ENCODE assay signal across 20 cellular contexts in genomic region chr3:131973731-131974130, GRCh38.
DNase-seq lines count a peak whose midpoint lies in the region; ATAC-seq, FAIRE-seq and TF ChIP-seq lines count a peak whose summit lies in the region.
"Had no signal": no experiment of that assay in that cellular context is flagged by ENCODE, and none has a peak within 500 bp of the region (broad histone marks: within the 10 kb centered on the region; RNA-seq: fewer than 3 reads in every experiment).

No MANE protein-coding gene starts in this region.

- no peaks in the 10 kb centered on the region; the same call in 1 of the 2 replicates for H3K4me1 ChIP-seq in GM23338 (ENCODE audit: insufficient read depth)
- H3K4me1 ChIP-seq in SJSA1 (replicated peaks) = peaks cover 11% of the 10 kb centered on the region
- peaks cover 0 to 7% (median 0%) of the 10 kb centered on the region in 4 experiments; a peak in 2 of 7 replicates for H3K4me1 ChIP-seq in H1 (replicated peaks in 1 of 4; ENCODE audit: control insufficient read depth in 3 of 4, insufficient read depth in 4 of 4, low read length in 3 of 4)
- peaks cover 11% of the 10 kb centered on the region for H3K4me1 ChIP-seq in mesodermal cell (ENCODE audit: control insufficient read depth, insufficient read depth, low read length, poor library complexity, severe bottlenecking)
- no peaks in the 10 kb centered on the region for H3K4me1 ChIP-seq in CD4-positive, alpha-beta memory T cell (ENCODE audit: insufficient read depth, low read length)

- 0 out of 2 replicates have a peak, but pooled peaks cover 2% of the 10 kb centered on the region for H3F3A ChIP-seq in GM23338 (replicated peaks; ENCODE audit: low read depth)

- H3K79me2 ChIP-seq in GM23338 (replicated peaks; ENCODE audit: insufficient read depth) = no peaks in the 10 kb centered on the region
- H3K79me2 ChIP-seq in H1 (ENCODE audit: control insufficient read depth in 1 of 2, insufficient read depth in 2 of 2, low read length in 2 of 2) = no peaks in the 10 kb centered on the region

- no peak overlapping the region for H3K14ac ChIP-seq in H1 (ENCODE audit: insufficient read length)

- no peak overlapping the region for H2BK20ac ChIP-seq in H1 (ENCODE audit: low read length)

- H3K9me3 ChIP-seq in SJSA1 (replicated peaks) (no peaks in the 10 kb centered on the region), H1 (ENCODE audit: insufficient read depth in 2 of 2, low read depth in 1 of 2, low read length in 1 of 2) (no peaks in the 10 kb centered on the region), mesodermal cell (ENCODE audit: control insufficient read depth, low read length) (no peaks in the 10 kb centered on the region), WERI-Rb-1 (ENCODE audit: severe bottlenecking) (no peaks in the 10 kb centered on the region)
- H3K9me3 ChIP-seq in CD4-positive, alpha-beta memory T cell (ENCODE audit: control insufficient read depth in 1 of 2, low read length in 2 of 2) = no peaks in the 10 kb centered on the region

- no peak overlapping the region for H3K4me2 ChIP-seq in GM23338
- H3K4me2 ChIP-seq in H1 (ENCODE audit: insufficient read depth in 1 of 2, low read depth in 2 of 2, low read length in 2 of 2) = no peak overlapping the region

- no peak overlapping the region for H2BK5ac ChIP-seq in H1 (ENCODE audit: low read depth, low read length)

- H3K4me3 Mint-ChIP-seq in GM23338 = no peak overlapping the region
- no peak overlapping the region for H3K4me3 Mint-ChIP-seq in CD4-positive, alpha-beta memory T cell
- H3K4me3 Mint-ChIP-seq: B cell; CD4-positive, CD25-positive, alpha-beta regulatory T cell had no signal

- no peak overlapping the region for H3K9ac ChIP-seq in H1 (replicated peaks in 1 of 4; ENCODE audit: extremely low read depth in 1 of 4, low read depth in 3 of 4, low read length in 3 of 4)

- no peak overlapping the region for H2AFZ ChIP-seq in GM23338
- no peak overlapping the region for H2AFZ ChIP-seq in H1 (ENCODE audit: low read length)

- H3K36me3 ChIP-seq in GM23338 (ENCODE audit: insufficient read depth) (no peaks in the 10 kb centered on the region), SJSA1 (no peaks in the 10 kb centered on the region), H1 (ENCODE audit: control insufficient read depth in 2 of 4, insufficient read depth in 4 of 4, low read length in 3 of 4) (no peaks in the 10 kb centered on the region), mesodermal cell (ENCODE audit: control insufficient read depth, insufficient read depth, low read length) (no peaks in the 10 kb centered on the region), WERI-Rb-1 (no peaks in the 10 kb centered on the region)
- no peaks in the 10 kb centered on the region for H3K36me3 ChIP-seq in CD4-positive, alpha-beta memory T cell (ENCODE audit: insufficient read depth, low read length)

- no peak for TF ChIP-seq EP300 in H1 (IDR thresholded peaks at IDR 0.05; ENCODE audit: borderline replicate concordance in 1 of 2, low read depth in 2 of 2, low read length in 2 of 2)

- H4K20me1 ChIP-seq in GM23338 (replicated peaks; ENCODE audit: insufficient read depth) (no peaks in the 10 kb centered on the region), H1 (replicated peaks in 1 of 2; ENCODE audit: control insufficient read depth in 1 of 2, insufficient read depth in 2 of 2, low read length in 2 of 2) (no peaks in the 10 kb centered on the region)

- H3K27ac ChIP-seq in GM23338 (ENCODE audit: low read depth) (no peak overlapping the region), SJSA1 (peak overlapping the region; percentile 45), H1 (ENCODE audit: low read depth, low read length) (no peak overlapping the region), mesodermal cell (ENCODE audit: low read depth, low read length, severe bottlenecking) (peak overlapping the region; percentile 62), WERI-Rb-1 (no peak overlapping the region)
- H3K27ac ChIP-seq in CD4-positive, alpha-beta memory T cell (ENCODE audit: low read depth, low read length) = no peak overlapping the region

- intact Hi-C loops in CD4-positive, alpha-beta memory T cell (cut with micrococcal nuclease) = no loop called here

- peaks cover 3% of the 10 kb centered on the region; the same call in 2 of the 3 replicates for H3K9me3 Mint-ChIP-seq in GM23338
- peaks cover 0 to 2% (median 0%) of the 10 kb centered on the region in 8 donors for H3K9me3 Mint-ChIP-seq in CD4-positive, alpha-beta memory T cell

- H2BK15ac ChIP-seq in H1 (ENCODE audit: low read length) = no peak overlapping the region

- H3K27me3 ChIP-seq in GM23338 (ENCODE audit: insufficient read depth) (no peaks in the 10 kb centered on the region), SJSA1 (replicated peaks) (no peaks in the 10 kb centered on the region), H1 (replicated peaks in 1 of 4; ENCODE audit: control insufficient read depth in 3 of 4, extremely low read depth in 1 of 4, insufficient read depth in 3 of 4, low read length in 3 of 4) (no peaks in the 10 kb centered on the region), WERI-Rb-1 (ENCODE audit: insufficient read depth, low read depth, severe bottlenecking) (no peaks in the 10 kb centered on the region)
- H3K27me3 ChIP-seq in CD4-positive, alpha-beta memory T cell (ENCODE audit: insufficient read depth, low read length) = no peaks in the 10 kb centered on the region

- H3K23ac ChIP-seq in H1 (ENCODE audit: insufficient read length) = no peak overlapping the region

- H3K4me3 ChIP-seq in GM23338 (no peak overlapping the region), SJSA1 (no peak overlapping the region), H1 (ENCODE audit: extremely low read depth in 1 of 4, insufficient read depth in 2 of 4, low read depth in 3 of 4, low read length in 4 of 4) (no peak overlapping the region), mesodermal cell (ENCODE audit: extremely low read depth, insufficient read depth, low read length, poor library complexity, severe bottlenecking) (no peak overlapping the region), WERI-Rb-1 (ENCODE audit: low read depth, low read length) (no peak overlapping the region)
- no peak overlapping the region for H3K4me3 ChIP-seq in CD4-positive, alpha-beta memory T cell (ENCODE audit: low read length in 2 of 2)

- no peak for TF ChIP-seq POLR2A in H1 (IDR thresholded peaks at IDR 0.05; ENCODE audit: control extremely low read depth in 1 of 2, low read depth in 2 of 2, low read length in 2 of 2)

- no peaks in the 10 kb centered on the region for H3K27me3 Mint-ChIP-seq in GM23338 (ENCODE audit: insufficient read depth, low read depth, poor library complexity)
- H3K27me3 Mint-ChIP-seq in CD4-positive, alpha-beta memory T cell = no peaks in the 10 kb centered on the region
- H3K27me3 Mint-ChIP-seq: B cell had no signal

- H2AK5ac ChIP-seq in H1 (ENCODE audit: low read depth, low read length) = no peak overlapping the region

- CTCF ChIA-PET in H1 (lab: Charles Lee; ENCODE audit: partially characterized antibody) = no interaction called here
- CTCF ChIA-PET in CD4-positive, alpha-beta memory T cell (lab: Charles Lee; ENCODE audit: partially characterized antibody) = no interaction called here

- H3K36me3 Mint-ChIP-seq in GM23338 (ENCODE audit: low read depth) = no peaks in the 10 kb centered on the region
- H3K36me3 Mint-ChIP-seq in CD4-positive, alpha-beta memory T cell = no peaks in the 10 kb centered on the region
- H3K36me3 Mint-ChIP-seq: CD4-positive, CD25-positive, alpha-beta regulatory T cell had no signal

- no peak overlapping the region for H4K91ac ChIP-seq in H1 (replicated peaks; ENCODE audit: insufficient read length, low read length)

- no peak overlapping the region for H4K8ac ChIP-seq in H1 (ENCODE audit: extremely low read depth, insufficient read depth, low read length)

- no peak overlapping the region for H2BK12ac ChIP-seq in H1 (ENCODE audit: low read depth, low read length)

- DNase-seq in GM23338 (ENCODE audit: low spot score) = peak; percentile 85
- DNase-seq in SJSA1 (ENCODE audit: low read depth in 1 of 2, low spot score in 2 of 2) = peak in 1 of 2 experiments; percentile 45
- no peak for DNase-seq in H1 (ENCODE audit: low read depth in 1 of 2, low spot score in 2 of 2)
- DNase-seq in WERI-Rb-1 = no peak
- no peak for DNase-seq in amniotic stem cell (lab: John Stamatoyannopoulos, UW)
- DNase-seq in CD4-positive, alpha-beta memory T cell = no peak
- DNase-seq in mesenteric fat pad (ENCODE audit: low spot score) = no peak
- DNase-seq: ACHN; Calu3; CD4-positive, CD25-positive, alpha-beta regulatory T cell; DMS53; KBM-7; NCI-H1436 treated with DMSO at 0.1 percent for 48 hours; NCI-H2081 treated with DMSO at 0.1 percent for 48 hours; NCI-H345; NCI-H526; OCI-M1; RPMI8226 had no signal

- no peaks in the 10 kb centered on the region; the same call in 1 of the 2 replicates for H3K9me2 ChIP-seq in GM23338 (ENCODE audit: insufficient read depth)

- H3K4ac ChIP-seq in H1 (replicated peaks; ENCODE audit: insufficient read length, low read depth, low read length) = no peak overlapping the region

- no peak overlapping the region for H3K27ac Mint-ChIP-seq in GM23338
- no peak overlapping the region for H3K27ac Mint-ChIP-seq in CD4-positive, alpha-beta memory T cell
- H3K27ac Mint-ChIP-seq: B cell; CD4-positive, CD25-positive, alpha-beta regulatory T cell had no signal

- POLR2A ChIA-PET in H1 (lab: Charles Lee; ENCODE audit: partially characterized antibody) = interaction anchor here (1.0 to 2.1 kb wide), 2 partner anchors 13 to 16 kb away, joined by 3 to 5 read pairs; no protein-coding TSS in a partner anchor
- POLR2A ChIA-PET in CD4-positive, alpha-beta memory T cell (lab: Charles Lee; ENCODE audit: partially characterized antibody) = no interaction called here

- H3K56ac ChIP-seq in H1 (replicated peaks; ENCODE audit: insufficient read length, low read depth, low read length) = no peak overlapping the region

- WGBS in H1 (ENCODE audit: extremely low coverage in 1 of 2, insufficient coverage in 1 of 2, insufficient read length in 1 of 2, insufficient replicate concordance in 2 of 2, low coverage in 1 of 2, low lambda C conversion rate in 2 of 2, missing lambda C conversion rate in 1 of 2), 2 experiments = 60% methylated on average over 4 of the region's 4 CpGs; no CpG with 5 or more reads in 1 of the 2 experiments
- WGBS in mesodermal cell (ENCODE audit: insufficient coverage in 2 of 2), 2 experiments = 55 to 65% methylated on average over 2 to 3 of the region's 4 CpGs

- TF ChIP-seq RAD21 in H1 (IDR thresholded peaks at IDR 0.05 in 1 of 2, conservative IDR thresholded peaks at IDR 0.05 in 1 of 2; ENCODE audit: low read depth in 2 of 2, low read length in 2 of 2) = no peak

- no peak overlapping the region for H3K18ac ChIP-seq in H1 (ENCODE audit: extremely low read depth, low read length)

- FAIRE-seq in H1 (lab: Jason Lieb, UNC) = peak; percentile 58

- no peaks in the 10 kb centered on the region for H3K23me2 ChIP-seq in H1 (ENCODE audit: low read depth, low read length)

- TF ChIP-seq CTCF in GM23338 (conservative IDR thresholded peaks at IDR 0.05; ENCODE audit: low read depth in 2 of 2) (no peak), H1 (IDR thresholded peaks at IDR 0.05; ENCODE audit: control extremely low read depth in 1 of 3, insufficient read depth in 1 of 3, low read depth in 1 of 3, low read length in 3 of 3) (no peak), WERI-Rb-1 (IDR thresholded peaks at IDR 0.05; ENCODE audit: low read depth, low read length) (no peak)

- no peaks in the 10 kb centered on the region for H3K79me1 ChIP-seq in H1 (ENCODE audit: low read depth, low read length)

- H2BK120ac ChIP-seq in H1 (replicated peaks; ENCODE audit: low read depth, low read length) = no peak overlapping the region

- H3K4me1 Mint-ChIP-seq in GM23338 = peaks cover 12% of the 10 kb centered on the region
- peaks cover 0 to 1% (median 0%) of the 10 kb centered on the region in 4 donors for H3K4me1 Mint-ChIP-seq in CD4-positive, alpha-beta memory T cell
- H3K4me1 Mint-ChIP-seq: B cell; CD4-positive, CD25-positive, alpha-beta regulatory T cell had no signal

- peak; percentile 50; the same call in 2 of the 3 replicates for ATAC-seq in GM23338

- no peak overlapping the region for H4K5ac ChIP-seq in H1 (ENCODE audit: insufficient read length, low read depth, low read length)

Comparison
In these comparisons a context has a peak if more than half of its experiments do, and no peak if none do; other contexts are left out.
1. H3K27ac ChIP-seq: peak in SJSA1 (single experiment) and mesodermal cell (single experiment); none in GM23338 (single experiment), H1 (single experiment), WERI-Rb-1 (single experiment) and CD4-positive, alpha-beta memory T cell (single experiment).